ENCODE assay signal across 8 cellular contexts in the genomic region with DNA sequence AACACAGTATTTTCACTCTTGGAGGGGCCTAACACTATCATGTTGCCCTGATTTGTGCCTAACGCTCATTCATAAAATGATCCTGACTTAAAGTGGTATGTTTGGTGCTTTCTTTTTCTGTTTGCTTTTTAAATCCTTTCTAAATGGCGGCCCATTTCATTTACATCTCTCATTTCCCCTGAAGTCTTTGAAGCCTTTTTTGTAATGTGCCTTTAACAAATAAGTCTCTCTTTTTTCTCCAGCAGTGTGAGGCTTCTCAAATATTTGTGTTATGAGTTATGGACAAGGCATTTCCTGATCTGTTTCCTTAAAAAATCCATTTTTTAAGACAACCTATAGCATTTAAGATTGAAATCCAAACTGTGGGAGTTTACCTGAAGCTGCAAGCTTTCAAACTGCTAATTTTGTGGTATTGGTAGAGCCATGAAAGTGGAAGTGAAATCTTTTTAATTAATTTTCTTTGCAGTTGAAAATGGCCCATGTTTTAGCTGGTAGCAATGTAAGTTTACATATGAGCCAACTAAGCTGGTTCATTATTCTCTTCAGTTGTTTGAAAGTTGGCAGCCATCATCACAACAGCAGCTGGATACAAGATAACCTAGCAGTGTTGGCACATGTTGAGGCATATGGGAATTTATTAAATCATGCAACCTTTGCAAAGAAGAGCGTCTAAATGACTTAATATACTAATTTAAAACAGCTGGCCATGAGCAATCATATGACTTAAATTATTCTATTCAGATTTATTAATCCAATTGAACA.
A peak's percentile ranks its signal among the peaks of the same experiment; 100 is the strongest.
DNase-seq lines count a peak whose midpoint lies in the region; ATAC-seq, FAIRE-seq and TF ChIP-seq lines count a peak whose summit lies in the region.

No MANE protein-coding gene starts in this region.

- H3K9ac ChIP-seq in GM12878 (ENCODE audit: control insufficient read depth, insufficient read depth, low read length): peak overlapping the region; percentile 53; the same call in 1 of the 2 replicates

- intact Hi-C loops in Calu3 (cut with micrococcal nuclease; ENCODE audit: unreplicated experiment): loop anchor here (5.0 kb wide), 2 partner anchors 127 to 583 kb away; no protein-coding TSS in a partner anchor
- intact Hi-C loops in GM12878 (cut with micrococcal nuclease; ENCODE audit: unreplicated experiment): loop anchor here (1.0 to 10.0 kb wide), 5 partner anchors 18 to 588 kb away; partner anchors contain the start of gene SOX4

- SMC1A ChIA-PET in GM12878 (lab: Charles Lee; ENCODE audit: uncharacterized antibody, unreplicated experiment): interaction anchor here (0.7 to 5.0 kb wide), 24 partner anchors 9 to 316 kb away, joined by 3 to 63 read pairs (median 4); no protein-coding TSS in a partner anchor

- RAD21 ChIA-PET in GM12878 (lab: Charles Lee; ENCODE audit: unreplicated experiment): interaction anchor here (0.6 to 5.2 kb wide), 17 partner anchors 19 to 861 kb away, joined by 3 to 40 read pairs (median 5); partner anchors contain the start of gene SOX4

- H3K4me3 ChIP-seq in GM12878: peak overlapping the region; percentile 32; the same call in 1 of the 2 replicates

- TF ChIP-seq CTCF in Calu3 (IDR thresholded peaks at IDR 0.05; ENCODE audit: unreplicated experiment): no peak
- TF ChIP-seq CTCF in GM12878 (IDR thresholded peaks at IDR 0.05 in 2 of 3, conservative IDR thresholded peaks at IDR 0.05 in 1 of 3; ENCODE audit: control insufficient read depth in 2 of 3, extremely low read depth in 1 of 3, insufficient read depth in 1 of 3, low read depth in 3 of 3, low read length in 3 of 3): no peak

- H3K9me3 Mint-ChIP-seq in Calu3 (ENCODE audit: low read depth, unreplicated experiment): no peaks in the 10 kb centered on the region

- H3K27ac ChIP-seq in GM12878 (ENCODE audit: control insufficient read depth, insufficient read depth): peak overlapping the region; percentile 83

- POLR2A ChIA-PET in GM12878 (lab: Charles Lee) (interaction anchor here (0.6 kb wide), 2 partner anchors 247 to 590 kb away, joined by 4 to 10 read pairs; partner anchors contain the start of gene SOX4), HEK293T (lab: Yijun Ruan, JAX) (no interaction called here)

- peak overlapping the region; percentile 87 for H3K27ac Mint-ChIP-seq in Calu3 (ENCODE audit: unreplicated experiment)

- in situ Hi-C loops in GM12878 (cut with MboI): no loop called here

- no peaks in the 10 kb centered on the region; a peak in 1 of 4 replicates for H3K36me3 ChIP-seq in GM12878 (ENCODE audit: control insufficient read depth in 2 of 2, insufficient read depth in 2 of 2, low read length in 1 of 2)

- peak; percentile 81 for ATAC-seq in GM21381 (IDR thresholded peaks at IDR 0.05; ENCODE audit: unreplicated experiment)
- peak; percentile 80 for ATAC-seq in HG03520 (IDR thresholded peaks at IDR 0.05; ENCODE audit: unreplicated experiment)
- ATAC-seq in GM12878: peak; percentile 89

- H3K27me3 ChIP-seq in GM12878 (replicated peaks in 1 of 2; ENCODE audit: control insufficient read depth in 2 of 2, insufficient read depth in 2 of 2, low read length in 1 of 2): no peaks in the 10 kb centered on the region

- peaks cover 7% of the 10 kb centered on the region for H3K36me3 Mint-ChIP-seq in Calu3 (ENCODE audit: insufficient read depth, unreplicated experiment)

- H3K27me3 Mint-ChIP-seq in Calu3 (ENCODE audit: unreplicated experiment): no peaks in the 10 kb centered on the region

- peak overlapping the region; percentile 59 for H2AFZ ChIP-seq in GM12878 (ENCODE audit: control insufficient read depth, low read depth, low read length)

- peak; percentile 4 for DNase-seq in Calu3
- peak; percentile 72 for DNase-seq in GM12878 (ENCODE audit: low read depth, low spot score)
- DNase-seq in SHP77 treated with DMSO at 0.1 percent for 48 hours (lab: John Stamatoyannopoulos, UW): no peak
- DNase-seq in cerebellar nuclear complex (lab: John Stamatoyannopoulos, UW): no peak
- no peak for DNase-seq in activated naive CD4-positive, alpha-beta T cell treated with anti-CD3 and anti-CD28 coated beads, Interleukin-2, amount 50 U/mL, for 16 hours
- DNase-seq in HEK293T (ENCODE audit: extremely low spot score): no peak

- WGBS in GM12878 (ENCODE audit: insufficient coverage, insufficient replicate concordance, low lambda C conversion rate, missing lambda C conversion rate): 33% methylated on average over 3 of the region's 3 CpGs

- peaks cover 20% of the 10 kb centered on the region for H3K4me1 ChIP-seq in GM12878 (ENCODE audit: control insufficient read depth, insufficient read depth, low read length)

- H4K20me1 ChIP-seq in GM12878 (ENCODE audit: control insufficient read depth, insufficient read depth): no peaks in the 10 kb centered on the region

- peaks cover 40% of the 10 kb centered on the region for H3K4me1 Mint-ChIP-seq in Calu3 (ENCODE audit: low read depth, unreplicated experiment)

- H3K79me2 ChIP-seq in GM12878 (ENCODE audit: control insufficient read depth, insufficient read depth, low read length): no peaks in the 10 kb centered on the region

- H3K4me2 ChIP-seq in GM12878 (ENCODE audit: control insufficient read depth, insufficient read depth): peak overlapping the region; percentile 78

- TF ChIP-seq RAD21 in GM12878 (IDR thresholded peaks at IDR 0.05; ENCODE audit: insufficient read depth, low read depth, low read length): no peak

- TF ChIP-seq EP300 in GM12878 (IDR thresholded peaks at IDR 0.05; ENCODE audit: borderline replicate concordance in 1 of 2, control insufficient read depth in 1 of 2, low read depth in 2 of 2, low read length in 2 of 2): peak in 1 of 2 experiments; percentile 72; a peak in 3 of 4 replicates

- BruUV-seq in Calu3 (replicated peaks; lab: Mats Ljungman, UMichigan) (no TSS peak), GM12878 (replicated peaks; lab: Mats Ljungman, UMichigan) (no TSS peak)

- CTCF ChIA-PET in Calu3 (lab: Charles Lee) (interaction anchor here (0.7 kb wide), 2 partner anchors 15 to 18 kb away, joined by 3 to 4 read pairs; no protein-coding TSS in a partner anchor), GM12878 (lab: Yijun Ruan, JAX) (interaction anchor here (0.7 to 2.6 kb wide), 5 partner anchors 10 to 590 kb away, joined by 3 to 9 read pairs (median 4); no protein-coding TSS in a partner anchor), HEK293T (lab: Yijun Ruan, JAX) (interaction anchor here (0.6 kb wide), 1 partner anchor 189 kb away, joined by 3 read pairs; no protein-coding TSS in a partner anchor)

- no peaks in the 10 kb centered on the region; the same call in 2 of the 3 replicates for H3K9me3 ChIP-seq in GM12878 (replicated peaks; ENCODE audit: control insufficient read depth, insufficient read depth, low read length)

- H3K4me3 Mint-ChIP-seq in Calu3 (ENCODE audit: low read depth, unreplicated experiment): peak overlapping the region; percentile 3

- no peak for TF ChIP-seq POLR2A in GM12878 (IDR thresholded peaks at IDR 0.05; ENCODE audit: low read depth, low read length)

- peak; percentile 35 for FAIRE-seq in GM12878 (lab: Jason Lieb, UNC)

TF ChIP-seq in GM12878, 131 proteins besides CTCF, POLR2A, EP300 and RAD21 (continues in another document):
- TF ChIP-seq NFXL1 (IDR thresholded peaks at IDR 0.05; ENCODE audit: borderline replicate concordance) (no peak), GATAD2B (conservative IDR thresholded peaks at IDR 0.05; ENCODE audit: low read depth) (0 out of 2 replicates have a peak, but pooled peaks have one; percentile 22), NBN (IDR thresholded peaks at IDR 0.05) (peak; percentile 63), IRF4 (IDR thresholded peaks at IDR 0.05; ENCODE audit: low read depth, low read length) (0 out of 2 replicates have a peak, but pooled peaks have one; percentile 12), MEF2B (IDR thresholded peaks at IDR 0.05; ENCODE audit: partially characterized antibody, poor library complexity, severe bottlenecking) (peak; percentile 56), BCL11A (IDR thresholded peaks at IDR 0.05; ENCODE audit: low read depth, low read length) (peak; percentile 87; the same call in 1 of the 2 replicates), DPF2 (IDR thresholded peaks at IDR 0.05) (peak; percentile 94), FOXM1 (IDR thresholded peaks at IDR 0.05; ENCODE audit: low read depth, low read length) (peak; percentile 77; the same call in 1 of the 2 replicates), YY1 (IDR thresholded peaks at IDR 0.05; ENCODE audit: low read depth, low read length) (peak; percentile 38; the same call in 1 of the 2 replicates)

TF ChIP-seq in HEK293T, 16 proteins besides CTCF, POLR2A, EP300 and RAD21:
- no peak for TF ChIP-seq SUZ12 (IDR thresholded peaks at IDR 0.05)
- no peak for TF ChIP-seq ARNT (IDR thresholded peaks at IDR 0.05)
- TF ChIP-seq BHLHE40 (IDR thresholded peaks at IDR 0.05; ENCODE audit: borderline replicate concordance): no peak
- TF ChIP-seq, protein P1, sequence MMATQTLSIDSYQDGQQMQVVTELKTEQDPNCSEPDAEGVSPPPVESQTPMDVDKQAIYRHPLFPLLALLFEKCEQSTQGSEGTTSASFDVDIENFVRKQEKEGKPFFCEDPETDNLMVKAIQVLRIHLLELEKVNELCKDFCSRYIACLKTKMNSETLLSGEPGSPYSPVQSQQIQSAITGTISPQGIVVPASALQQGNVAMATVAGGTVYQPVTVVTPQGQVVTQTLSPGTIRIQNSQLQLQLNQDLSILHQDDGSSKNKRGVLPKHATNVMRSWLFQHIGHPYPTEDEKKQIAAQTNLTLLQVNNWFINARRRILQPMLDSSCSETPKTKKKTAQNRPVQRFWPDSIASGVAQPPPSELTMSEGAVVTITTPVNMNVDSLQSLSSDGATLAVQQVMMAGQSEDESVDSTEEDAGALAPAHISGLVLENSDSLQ (IDR thresholded peaks at IDR 0.05): no peak
- TF ChIP-seq SP1 (IDR thresholded peaks at IDR 0.05): no peak
- TF ChIP-seq HDGF (IDR thresholded peaks at IDR 0.05; ENCODE audit: borderline replicate concordance): no peak
- TF ChIP-seq L3MBTL2 (conservative IDR thresholded peaks at IDR 0.05): no peak
- TF ChIP-seq ZNF384 (IDR thresholded peaks at IDR 0.05): no peak
- no peak for TF ChIP-seq FOXA1 (IDR thresholded peaks at IDR 0.05)
- TF ChIP-seq LEF1 (IDR thresholded peaks at IDR 0.05; ENCODE audit: borderline replicate concordance): no peak
- TF ChIP-seq NFRKB (IDR thresholded peaks at IDR 0.05): no peak
- TF ChIP-seq FOXM1 (IDR thresholded peaks at IDR 0.05; ENCODE audit: borderline replicate concordance): no peak
- no peak for TF ChIP-seq FOXK2 (IDR thresholded peaks at IDR 0.05)
- TF ChIP-seq TARDBP (IDR thresholded peaks at IDR 0.05): no peak
- no peak for TF ChIP-seq CTBP1 (IDR thresholded peaks at IDR 0.05; ENCODE audit: borderline replicate concordance)
- TF ChIP-seq ELF4 (IDR thresholded peaks at IDR 0.05): no peak

Comparison
In these comparisons a context has a peak if more than half of its experiments do, and no peak if none do; other contexts are left out.
1. DNase-seq: peak in Calu3 (single experiment) and GM12878 (single experiment); none in SHP77 treated with DMSO at 0.1 percent for 48 hours (single experiment), cerebellar nuclear complex (0 of 2), activated naive CD4-positive, alpha-beta T cell treated with anti-CD3 and anti-CD28 coated beads, Interleukin-2, amount 50 U/mL, for 16 hours (single experiment) and HEK293T (single experiment).
2. Peak in every context shown above with its lines, with median percentiles within 50 percentile points of each other: ATAC-seq.